Comparison of ENCODE assay signal across 10 cellular contexts in the genomic region with DNA sequence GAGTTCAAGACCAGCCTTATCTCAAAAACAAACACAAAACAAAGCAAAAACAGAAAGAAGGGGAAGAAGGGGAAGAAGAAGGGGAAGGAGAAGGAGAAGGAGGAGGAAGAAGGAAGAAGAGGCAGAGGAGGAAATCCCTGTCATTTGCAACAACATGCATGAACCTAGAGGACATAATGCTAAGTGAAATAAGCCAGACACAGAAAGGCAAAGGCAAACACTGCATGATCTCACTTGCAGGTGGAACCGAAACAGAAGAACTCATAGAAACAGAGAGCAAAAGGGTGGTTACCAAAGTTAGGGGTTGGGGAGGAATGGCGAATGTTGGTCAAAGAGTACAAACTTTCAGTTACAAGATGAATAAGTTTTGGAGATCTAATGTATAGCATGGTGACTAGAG.
DNase-seq lines count a peak whose midpoint lies in the region; ATAC-seq and TF ChIP-seq lines count a peak whose summit lies in the region.
"Had no signal": no experiment of that assay in that cellular context is flagged by ENCODE, and none has a peak within 500 bp of the region (broad histone marks: within the 10 kb centered on the region; RNA-seq: fewer than 3 reads in every experiment).

No MANE protein-coding gene starts in this region.

- no peak overlapping the region for H3K4me3 ChIP-seq in BE2C (ENCODE audit: low read depth, low read length)
- H3K4me3 ChIP-seq: tibial artery had no signal

- ATAC-seq in GM21723 (IDR thresholded peaks at IDR 0.05; ENCODE audit: unreplicated experiment) (peak; percentile 47), HG03520 (IDR thresholded peaks at IDR 0.05; ENCODE audit: unreplicated experiment) (peak; percentile 48)

- H3K9me3 ChIP-seq in BE2C: no peaks in the 10 kb centered on the region
- H3K9me3 ChIP-seq: tibial artery had no signal

- H3K36me3 ChIP-seq in BE2C: no peaks in the 10 kb centered on the region
- H3K36me3 ChIP-seq: tibial artery had no signal

- DNase-seq in activated CD4-positive, alpha-beta T cell treated with anti-CD3 and anti-CD28 coated beads for 48 hours: peak; percentile 30
- DNase-seq in activated CD4-positive, alpha-beta T cell treated with anti-CD3 and anti-CD28 coated beads, Interleukin-2, amount 50 U/mL, for 1 hour: no peak
- DNase-seq in osteocyte (ENCODE audit: extremely low spot score, unreplicated experiment) (no peak), BE2C (no peak), NCI-H748 treated with DMSO at 0.1 percent for 48 hours (lab: John Stamatoyannopoulos, UW) (no peak), ACHN (no peak)
- DNase-seq: GOT3, tibial artery had no signal

- no peaks in the 10 kb centered on the region for H3K9me3 Mint-ChIP-seq in osteocyte (ENCODE audit: unreplicated experiment)

- peaks cover 69% of the 10 kb centered on the region for H3K4me1 Mint-ChIP-seq in osteocyte (ENCODE audit: unreplicated experiment)

- no peaks in the 10 kb centered on the region for H3K27me3 ChIP-seq in BE2C
- H3K27me3 ChIP-seq: tibial artery had no signal

- TF ChIP-seq CTCF in osteocyte (IDR thresholded peaks at IDR 0.05) (no peak), BE2C (IDR thresholded peaks at IDR 0.05; ENCODE audit: low read depth, low read length) (no peak)

- in situ Hi-C loops in ACHN (cut with HindIII; ENCODE audit: low pct_ligation_motif_present, low pct_unique_long_range_greater_than_20kb, low sequenced_read_pairs): no loop called here

- no peaks in the 10 kb centered on the region for H3K27me3 Mint-ChIP-seq in osteocyte (ENCODE audit: unreplicated experiment)

- H3K27ac Mint-ChIP-seq in osteocyte (ENCODE audit: unreplicated experiment): peak overlapping the region; percentile 82

- no peaks in the 10 kb centered on the region for H3K36me3 Mint-ChIP-seq in osteocyte (ENCODE audit: unreplicated experiment)

- no peak overlapping the region for H3K4me3 Mint-ChIP-seq in osteocyte (ENCODE audit: unreplicated experiment)

- no peaks in the 10 kb centered on the region for H3K4me1 ChIP-seq in BE2C
